In the genomic region with DNA sequence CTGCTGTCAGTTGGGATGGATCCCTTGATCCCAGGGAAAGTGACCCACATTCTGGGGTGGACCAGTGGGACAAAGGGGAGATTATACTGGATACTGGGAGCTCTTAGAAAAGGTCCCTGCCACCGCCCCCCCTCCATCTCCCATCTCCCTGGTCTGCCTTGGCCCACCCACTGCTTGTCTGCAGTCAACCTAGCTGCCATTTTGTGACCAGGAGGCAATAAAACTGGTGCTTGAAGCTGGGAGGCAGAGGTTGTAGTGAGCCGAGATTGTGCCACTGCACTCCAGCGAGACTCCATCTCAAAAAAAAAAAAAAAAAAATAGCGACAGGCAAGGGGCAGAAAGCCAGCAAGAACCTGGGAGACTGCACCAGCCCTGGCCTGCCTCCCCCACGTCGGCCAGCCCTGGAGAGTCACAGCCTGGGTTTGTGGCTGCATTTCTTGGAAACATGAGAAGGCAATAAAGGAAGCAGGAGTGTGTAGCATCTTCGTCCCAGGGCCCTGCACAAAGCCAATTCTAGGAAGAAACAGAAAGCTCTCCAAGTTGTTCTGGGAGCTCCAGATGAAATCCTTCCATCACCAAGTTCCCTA, we compare ENCODE assay signal across 1 cellular context.
TF ChIP-seq lines count a peak whose summit lies in the region.

No MANE protein-coding gene starts in this region.

TF ChIP-seq in K562, 482 proteins besides CTCF, POLR2A, EP300 and RAD21 (continued from another document and continues in another):
- TF ChIP-seq, protein P1, sequence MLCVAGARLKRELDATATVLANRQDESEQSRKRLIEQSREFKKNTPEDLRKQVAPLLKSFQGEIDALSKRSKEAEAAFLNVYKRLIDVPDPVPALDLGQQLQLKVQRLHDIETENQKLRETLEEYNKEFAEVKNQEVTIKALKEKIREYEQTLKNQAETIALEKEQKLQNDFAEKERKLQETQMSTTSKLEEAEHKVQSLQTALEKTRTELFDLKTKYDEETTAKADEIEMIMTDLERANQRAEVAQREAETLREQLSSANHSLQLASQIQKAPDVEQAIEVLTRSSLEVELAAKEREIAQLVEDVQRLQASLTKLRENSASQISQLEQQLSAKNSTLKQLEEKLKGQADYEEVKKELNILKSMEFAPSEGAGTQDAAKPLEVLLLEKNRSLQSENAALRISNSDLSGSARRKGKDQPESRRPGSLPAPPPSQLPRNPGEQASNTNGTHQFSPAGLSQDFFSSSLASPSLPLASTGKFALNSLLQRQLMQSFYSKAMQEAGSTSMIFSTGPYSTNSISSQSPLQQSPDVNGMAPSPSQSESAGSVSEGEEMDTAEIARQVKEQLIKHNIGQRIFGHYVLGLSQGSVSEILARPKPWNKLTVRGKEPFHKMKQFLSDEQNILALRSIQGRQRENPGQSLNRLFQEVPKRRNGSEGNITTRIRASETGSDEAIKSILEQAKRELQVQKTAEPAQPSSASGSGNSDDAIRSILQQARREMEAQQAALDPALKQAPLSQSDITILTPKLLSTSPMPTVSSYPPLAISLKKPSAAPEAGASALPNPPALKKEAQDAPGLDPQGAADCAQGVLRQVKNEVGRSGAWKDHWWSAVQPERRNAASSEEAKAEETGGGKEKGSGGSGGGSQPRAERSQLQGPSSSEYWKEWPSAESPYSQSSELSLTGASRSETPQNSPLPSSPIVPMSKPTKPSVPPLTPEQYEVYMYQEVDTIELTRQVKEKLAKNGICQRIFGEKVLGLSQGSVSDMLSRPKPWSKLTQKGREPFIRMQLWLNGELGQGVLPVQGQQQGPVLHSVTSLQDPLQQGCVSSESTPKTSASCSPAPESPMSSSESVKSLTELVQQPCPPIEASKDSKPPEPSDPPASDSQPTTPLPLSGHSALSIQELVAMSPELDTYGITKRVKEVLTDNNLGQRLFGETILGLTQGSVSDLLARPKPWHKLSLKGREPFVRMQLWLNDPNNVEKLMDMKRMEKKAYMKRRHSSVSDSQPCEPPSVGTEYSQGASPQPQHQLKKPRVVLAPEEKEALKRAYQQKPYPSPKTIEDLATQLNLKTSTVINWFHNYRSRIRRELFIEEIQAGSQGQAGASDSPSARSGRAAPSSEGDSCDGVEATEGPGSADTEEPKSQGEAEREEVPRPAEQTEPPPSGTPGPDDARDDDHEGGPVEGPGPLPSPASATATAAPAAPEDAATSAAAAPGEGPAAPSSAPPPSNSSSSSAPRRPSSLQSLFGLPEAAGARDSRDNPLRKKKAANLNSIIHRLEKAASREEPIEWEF (CRISPR knock-in tag; IDR thresholded peaks at IDR 0.05), result no peak
- TF ChIP-seq BRD9 (IDR thresholded peaks at IDR 0.05; ENCODE audit: low read depth, partially characterized antibody), result peak; percentile 71
- TF ChIP-seq NFATC3 (IDR thresholded peaks at IDR 0.05), result no peak
- TF ChIP-seq BMI1 (IDR thresholded peaks at IDR 0.05; ENCODE audit: low read length), result no peak
- no peak for TF ChIP-seq STAT5B (CRISPR knock-in tag; IDR thresholded peaks at IDR 0.05)
- TF ChIP-seq, protein P2, sequence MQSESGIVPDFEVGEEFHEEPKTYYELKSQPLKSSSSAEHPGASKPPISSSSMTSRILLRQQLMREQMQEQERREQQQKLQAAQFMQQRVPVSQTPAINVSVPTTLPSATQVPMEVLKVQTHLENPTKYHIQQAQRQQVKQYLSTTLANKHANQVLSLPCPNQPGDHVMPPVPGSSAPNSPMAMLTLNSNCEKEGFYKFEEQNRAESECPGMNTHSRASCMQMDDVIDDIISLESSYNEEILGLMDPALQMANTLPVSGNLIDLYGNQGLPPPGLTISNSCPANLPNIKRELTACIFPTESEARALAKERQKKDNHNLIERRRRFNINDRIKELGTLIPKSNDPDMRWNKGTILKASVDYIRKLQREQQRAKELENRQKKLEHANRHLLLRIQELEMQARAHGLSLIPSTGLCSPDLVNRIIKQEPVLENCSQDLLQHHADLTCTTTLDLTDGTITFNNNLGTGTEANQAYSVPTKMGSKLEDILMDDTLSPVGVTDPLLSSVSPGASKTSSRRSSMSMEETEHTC (IDR thresholded peaks at IDR 0.05), result no peak
- no peak for TF ChIP-seq NCOA4 (IDR thresholded peaks at IDR 0.05; ENCODE audit: partially characterized antibody)
- TF ChIP-seq, protein P3, sequence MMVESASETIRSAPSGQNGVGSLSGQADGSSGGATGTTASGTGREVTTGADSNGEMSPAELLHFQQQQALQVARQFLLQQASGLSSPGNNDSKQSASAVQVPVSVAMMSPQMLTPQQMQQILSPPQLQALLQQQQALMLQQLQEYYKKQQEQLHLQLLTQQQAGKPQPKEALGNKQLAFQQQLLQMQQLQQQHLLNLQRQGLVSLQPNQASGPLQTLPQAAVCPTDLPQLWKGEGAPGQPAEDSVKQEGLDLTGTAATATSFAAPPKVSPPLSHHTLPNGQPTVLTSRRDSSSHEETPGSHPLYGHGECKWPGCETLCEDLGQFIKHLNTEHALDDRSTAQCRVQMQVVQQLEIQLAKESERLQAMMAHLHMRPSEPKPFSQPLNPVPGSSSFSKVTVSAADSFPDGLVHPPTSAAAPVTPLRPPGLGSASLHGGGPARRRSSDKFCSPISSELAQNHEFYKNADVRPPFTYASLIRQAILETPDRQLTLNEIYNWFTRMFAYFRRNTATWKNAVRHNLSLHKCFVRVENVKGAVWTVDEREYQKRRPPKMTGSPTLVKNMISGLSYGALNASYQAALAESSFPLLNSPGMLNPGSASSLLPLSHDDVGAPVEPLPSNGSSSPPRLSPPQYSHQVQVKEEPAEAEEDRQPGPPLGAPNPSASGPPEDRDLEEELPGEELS (CRISPR knock-in tag; IDR thresholded peaks at IDR 0.05; ENCODE audit: borderline replicate concordance), result no peak
- TF ChIP-seq ZNF589 (CRISPR knock-in tag; IDR thresholded peaks at IDR 0.05; ENCODE audit: low read depth), result no peak
- TF ChIP-seq HCFC1 (IDR thresholded peaks at IDR 0.05; ENCODE audit: low read depth, low read length), result no peak
- TF ChIP-seq, protein P4, sequence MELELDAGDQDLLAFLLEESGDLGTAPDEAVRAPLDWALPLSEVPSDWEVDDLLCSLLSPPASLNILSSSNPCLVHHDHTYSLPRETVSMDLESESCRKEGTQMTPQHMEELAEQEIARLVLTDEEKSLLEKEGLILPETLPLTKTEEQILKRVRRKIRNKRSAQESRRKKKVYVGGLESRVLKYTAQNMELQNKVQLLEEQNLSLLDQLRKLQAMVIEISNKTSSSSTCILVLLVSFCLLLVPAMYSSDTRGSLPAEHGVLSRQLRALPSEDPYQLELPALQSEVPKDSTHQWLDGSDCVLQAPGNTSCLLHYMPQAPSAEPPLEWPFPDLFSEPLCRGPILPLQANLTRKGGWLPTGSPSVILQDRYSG (tag; conservative IDR thresholded peaks at IDR 0.05; ENCODE audit: low read depth), result no peak
- TF ChIP-seq, protein P5, sequence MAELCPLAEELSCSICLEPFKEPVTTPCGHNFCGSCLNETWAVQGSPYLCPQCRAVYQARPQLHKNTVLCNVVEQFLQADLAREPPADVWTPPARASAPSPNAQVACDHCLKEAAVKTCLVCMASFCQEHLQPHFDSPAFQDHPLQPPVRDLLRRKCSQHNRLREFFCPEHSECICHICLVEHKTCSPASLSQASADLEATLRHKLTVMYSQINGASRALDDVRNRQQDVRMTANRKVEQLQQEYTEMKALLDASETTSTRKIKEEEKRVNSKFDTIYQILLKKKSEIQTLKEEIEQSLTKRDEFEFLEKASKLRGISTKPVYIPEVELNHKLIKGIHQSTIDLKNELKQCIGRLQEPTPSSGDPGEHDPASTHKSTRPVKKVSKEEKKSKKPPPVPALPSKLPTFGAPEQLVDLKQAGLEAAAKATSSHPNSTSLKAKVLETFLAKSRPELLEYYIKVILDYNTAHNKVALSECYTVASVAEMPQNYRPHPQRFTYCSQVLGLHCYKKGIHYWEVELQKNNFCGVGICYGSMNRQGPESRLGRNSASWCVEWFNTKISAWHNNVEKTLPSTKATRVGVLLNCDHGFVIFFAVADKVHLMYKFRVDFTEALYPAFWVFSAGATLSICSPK (IDR thresholded peaks at IDR 0.05; ENCODE audit: borderline replicate concordance), result no peak
- no peak for TF ChIP-seq CBFA2T2 (conservative IDR thresholded peaks at IDR 0.05)
- TF ChIP-seq ZNF354B (CRISPR knock-in tag; IDR thresholded peaks at IDR 0.05), result no peak
- TF ChIP-seq, protein P6, sequence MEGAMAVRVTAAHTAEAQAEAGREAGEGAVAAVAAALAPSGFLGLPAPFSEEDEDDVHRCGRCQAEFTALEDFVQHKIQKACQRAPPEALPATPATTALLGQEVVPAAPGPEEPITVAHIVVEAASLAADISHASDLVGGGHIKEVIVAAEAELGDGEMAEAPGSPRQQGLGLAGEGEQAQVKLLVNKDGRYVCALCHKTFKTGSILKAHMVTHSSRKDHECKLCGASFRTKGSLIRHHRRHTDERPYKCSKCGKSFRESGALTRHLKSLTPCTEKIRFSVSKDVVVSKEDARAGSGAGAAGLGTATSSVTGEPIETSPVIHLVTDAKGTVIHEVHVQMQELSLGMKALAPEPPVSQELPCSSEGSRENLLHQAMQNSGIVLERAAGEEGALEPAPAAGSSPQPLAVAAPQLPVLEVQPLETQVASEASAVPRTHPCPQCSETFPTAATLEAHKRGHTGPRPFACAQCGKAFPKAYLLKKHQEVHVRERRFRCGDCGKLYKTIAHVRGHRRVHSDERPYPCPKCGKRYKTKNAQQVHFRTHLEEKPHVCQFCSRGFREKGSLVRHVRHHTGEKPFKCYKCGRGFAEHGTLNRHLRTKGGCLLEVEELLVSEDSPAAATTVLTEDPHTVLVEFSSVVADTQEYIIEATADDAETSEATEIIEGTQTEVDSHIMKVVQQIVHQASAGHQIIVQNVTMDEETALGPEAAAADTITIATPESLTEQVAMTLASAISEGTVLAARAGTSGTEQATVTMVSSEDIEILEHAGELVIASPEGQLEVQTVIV (CRISPR knock-in tag; IDR thresholded peaks at IDR 0.05; ENCODE audit: borderline replicate concordance), result no peak
- TF ChIP-seq, protein P7, sequence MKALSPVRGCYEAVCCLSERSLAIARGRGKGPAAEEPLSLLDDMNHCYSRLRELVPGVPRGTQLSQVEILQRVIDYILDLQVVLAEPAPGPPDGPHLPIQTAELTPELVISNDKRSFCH (CRISPR knock-in tag; IDR thresholded peaks at IDR 0.05), result no peak
- TF ChIP-seq, protein P7 (tag; IDR thresholded peaks at IDR 0.05), result no peak
- TF ChIP-seq ZNF146 (CRISPR knock-in tag; IDR thresholded peaks at IDR 0.05; ENCODE audit: unreplicated experiment), result no peak
- no peak for TF ChIP-seq DIDO1 (tag; IDR thresholded peaks at IDR 0.05; ENCODE audit: low read depth)
- no peak for TF ChIP-seq ATF1 (CRISPR knock-in tag; IDR thresholded peaks at IDR 0.05)
- TF ChIP-seq ATF1 (tag; IDR thresholded peaks at IDR 0.05), result peak; percentile 51; the same call in 1 of the 2 replicates
- TF ChIP-seq ZBTB1 (CRISPR knock-in tag; IDR thresholded peaks at IDR 0.05; ENCODE audit: borderline replicate concordance, low read depth), result no peak
- TF ChIP-seq TEAD4 (IDR thresholded peaks at IDR 0.05; ENCODE audit: low read length), result peak; percentile 37; the same call in 1 of the 2 replicates
- no peak for TF ChIP-seq TEAD4 (CRISPR knock-in tag; IDR thresholded peaks at IDR 0.05; ENCODE audit: borderline replicate concordance)
- TF ChIP-seq, protein P8, sequence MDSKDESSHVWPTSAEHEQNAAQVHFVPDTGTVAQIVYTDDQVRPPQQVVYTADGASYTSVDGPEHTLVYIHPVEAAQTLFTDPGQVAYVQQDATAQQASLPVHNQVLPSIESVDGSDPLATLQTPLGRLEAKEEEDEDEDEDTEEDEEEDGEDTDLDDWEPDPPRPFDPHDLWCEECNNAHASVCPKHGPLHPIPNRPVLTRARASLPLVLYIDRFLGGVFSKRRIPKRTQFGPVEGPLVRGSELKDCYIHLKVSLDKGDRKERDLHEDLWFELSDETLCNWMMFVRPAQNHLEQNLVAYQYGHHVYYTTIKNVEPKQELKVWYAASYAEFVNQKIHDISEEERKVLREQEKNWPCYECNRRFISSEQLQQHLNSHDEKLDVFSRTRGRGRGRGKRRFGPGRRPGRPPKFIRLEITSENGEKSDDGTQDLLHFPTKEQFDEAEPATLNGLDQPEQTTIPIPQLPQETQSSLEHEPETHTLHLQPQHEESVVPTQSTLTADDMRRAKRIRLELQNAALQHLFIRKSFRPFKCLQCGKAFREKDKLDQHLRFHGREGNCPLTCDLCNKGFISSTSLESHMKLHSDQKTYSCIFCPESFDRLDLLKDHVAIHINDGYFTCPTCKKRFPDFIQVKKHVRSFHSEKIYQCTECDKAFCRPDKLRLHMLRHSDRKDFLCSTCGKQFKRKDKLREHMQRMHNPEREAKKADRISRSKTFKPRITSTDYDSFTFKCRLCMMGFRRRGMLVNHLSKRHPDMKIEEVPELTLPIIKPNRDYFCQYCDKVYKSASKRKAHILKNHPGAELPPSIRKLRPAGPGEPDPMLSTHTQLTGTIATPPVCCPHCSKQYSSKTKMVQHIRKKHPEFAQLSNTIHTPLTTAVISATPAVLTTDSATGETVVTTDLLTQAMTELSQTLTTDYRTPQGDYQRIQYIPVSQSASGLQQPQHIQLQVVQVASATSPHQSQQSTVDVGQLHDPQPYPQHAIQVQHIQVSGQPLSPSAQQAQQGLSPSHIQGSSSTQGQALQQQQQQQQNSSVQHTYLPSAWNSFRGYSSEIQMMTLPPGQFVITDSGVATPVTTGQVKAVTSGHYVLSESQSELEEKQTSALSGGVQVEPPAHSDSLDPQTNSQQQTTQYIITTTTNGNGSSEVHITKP (IDR thresholded peaks at IDR 0.05; ENCODE audit: partially characterized antibody), result peak; percentile 32
- TF ChIP-seq SIX5 (IDR thresholded peaks at IDR 0.05; ENCODE audit: borderline replicate concordance in 1 of 2, insufficient read depth in 1 of 2, low read depth in 1 of 2, low read length in 2 of 2), result no peak
- TF ChIP-seq, protein P9, sequence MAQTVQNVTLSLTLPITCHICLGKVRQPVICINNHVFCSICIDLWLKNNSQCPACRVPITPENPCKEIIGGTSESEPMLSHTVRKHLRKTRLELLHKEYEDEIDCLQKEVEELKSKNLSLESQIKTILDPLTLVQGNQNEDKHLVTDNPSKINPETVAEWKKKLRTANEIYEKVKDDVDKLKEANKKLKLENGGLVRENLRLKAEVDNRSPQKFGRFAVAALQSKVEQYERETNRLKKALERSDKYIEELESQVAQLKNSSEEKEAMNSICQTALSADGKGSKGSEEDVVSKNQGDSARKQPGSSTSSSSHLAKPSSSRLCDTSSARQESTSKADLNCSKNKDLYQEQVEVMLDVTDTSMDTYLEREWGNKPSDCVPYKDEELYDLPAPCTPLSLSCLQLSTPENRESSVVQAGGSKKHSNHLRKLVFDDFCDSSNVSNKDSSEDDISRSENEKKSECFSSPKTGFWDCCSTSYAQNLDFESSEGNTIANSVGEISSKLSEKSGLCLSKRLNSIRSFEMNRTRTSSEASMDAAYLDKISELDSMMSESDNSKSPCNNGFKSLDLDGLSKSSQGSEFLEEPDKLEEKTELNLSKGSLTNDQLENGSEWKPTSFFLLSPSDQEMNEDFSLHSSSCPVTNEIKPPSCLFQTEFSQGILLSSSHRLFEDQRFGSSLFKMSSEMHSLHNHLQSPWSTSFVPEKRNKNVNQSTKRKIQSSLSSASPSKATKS (CRISPR knock-in tag; IDR thresholded peaks at IDR 0.05), result no peak
- TF ChIP-seq GATAD2A (IDR thresholded peaks at IDR 0.05), result peak; percentile 57; the same call in 1 of the 2 replicates
- TF ChIP-seq NFYB (IDR thresholded peaks at IDR 0.05; ENCODE audit: extremely low read depth, insufficient read length), result no peak
- no peak for TF ChIP-seq MTA1 (IDR thresholded peaks at IDR 0.05; ENCODE audit: borderline replicate concordance)
- TF ChIP-seq ZNF140 (CRISPR knock-in tag; IDR thresholded peaks at IDR 0.05), result no peak
- TF ChIP-seq, protein P10, sequence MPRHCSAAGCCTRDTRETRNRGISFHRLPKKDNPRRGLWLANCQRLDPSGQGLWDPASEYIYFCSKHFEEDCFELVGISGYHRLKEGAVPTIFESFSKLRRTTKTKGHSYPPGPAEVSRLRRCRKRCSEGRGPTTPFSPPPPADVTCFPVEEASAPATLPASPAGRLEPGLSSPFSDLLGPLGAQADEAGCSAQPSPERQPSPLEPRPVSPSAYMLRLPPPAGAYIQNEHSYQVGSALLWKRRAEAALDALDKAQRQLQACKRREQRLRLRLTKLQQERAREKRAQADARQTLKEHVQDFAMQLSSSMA (CRISPR knock-in tag; IDR thresholded peaks at IDR 0.05), result no peak
- TF ChIP-seq ZKSCAN3 (CRISPR knock-in tag; IDR thresholded peaks at IDR 0.05), result no peak
- TF ChIP-seq POLR2B (IDR thresholded peaks at IDR 0.05; ENCODE audit: low read depth, partially characterized antibody), result no peak
